ENCODE assay signal across 20 cellular contexts in genomic region chr2:30464544-30465170, GRCh38. TPM values are rescaled to one million over a fixed set of nuclear protein-coding genes. Genes with fewer than 3 reads are reported as not detected.
DNase-seq lines count a peak whose midpoint lies in the region; ATAC-seq and TF ChIP-seq lines count a peak whose summit lies in the region.
"Had no signal": no experiment of that assay in that cellular context is flagged by ENCODE, and none has a peak within 500 bp of the region (broad histone marks: within the 10 kb centered on the region; RNA-seq: fewer than 3 reads in every experiment).

No MANE protein-coding gene starts in this region.

- no peaks in the 10 kb centered on the region for H3K9me3 ChIP-seq in breast epithelium
- H3K9me3 ChIP-seq in T-helper 17 cell (ENCODE audit: control insufficient read depth, low read length, poor library complexity, severe bottlenecking): no peaks in the 10 kb centered on the region
- peaks cover 0 to 1% of the 10 kb centered on the region in 2 donors for H3K9me3 ChIP-seq in left lung
- H3K9me3 ChIP-seq in stomach smooth muscle (ENCODE audit: control insufficient read depth in 2 of 2, low read length in 2 of 2): no peaks in the 10 kb centered on the region
- no peaks in the 10 kb centered on the region for H3K9me3 ChIP-seq in thyroid gland
- H3K9me3 ChIP-seq in PC-3 (ENCODE audit: low read length): no peaks in the 10 kb centered on the region
- H3K9me3 ChIP-seq: colonic mucosa had no signal

- 0 out of 2 replicates have a peak, but pooled peaks cover under 1% of the 10 kb centered on the region for H4K20me1 ChIP-seq in PC-3 (ENCODE audit: low read length)

- no peak overlapping the region for H3K4me2 ChIP-seq in PC-3 (ENCODE audit: low read length)

- intact Hi-C loops in MCF 10A (cut with micrococcal nuclease): no loop called here
- intact Hi-C loops in breast epithelium (cut with DNase I; ENCODE audit: low total_unique reads): no loop called here
- intact Hi-C loops in left lung (cut with DNase I): no loop called here
- intact Hi-C loops in thyroid gland (cut with DNase I): no loop called here
- intact Hi-C loops in PC-3 (cut with micrococcal nuclease): loop anchor here (5.0 kb wide), 1 partner anchor 128 kb away; no protein-coding TSS in a partner anchor

- H3K4me3 Mint-ChIP-seq in MCF 10A (ENCODE audit: unreplicated experiment) (no peak overlapping the region), T-helper 17 cell (no peak overlapping the region)

- DNase-seq in MCF 10A (ENCODE audit: unreplicated experiment) (no peak), breast epithelium (ENCODE audit: low spot score in 2 of 2) (no peak), T-helper 17 cell (no peak), left lung (no peak), thyroid gland (no peak), epidermal melanocyte (ENCODE audit: insufficient read length, low spot score) (no peak), PC-3 (no peak)
- DNase-seq: ACHN; activated T-cell treated with anti-CD3 and anti-CD28 coated beads for 4 hours; colonic mucosa; COR-L47; GOT3; hippocampal formation; left cardiac atrium; NCI-H446 treated with DMSO at 0.1 percent for 48 hours; stimulated activated CD4-positive, alpha-beta T cell treated with anti-CD3 and anti-CD28 coated beads, Interleukin-4, amount 100 ng/mL, for 24 hours; T-helper 1 cell had no signal

- TF ChIP-seq CTCF in MCF 10A (IDR thresholded peaks at IDR 0.05; ENCODE audit: unreplicated experiment) (no peak), breast epithelium (IDR thresholded peaks at IDR 0.05) (no peak), left lung (IDR thresholded peaks at IDR 0.05) (no peak), thyroid gland (IDR thresholded peaks at IDR 0.05) (no peak), PC-3 (conservative IDR thresholded peaks at IDR 0.05; ENCODE audit: low read depth, low read length) (no peak)

- H3K4me1 Mint-ChIP-seq in MCF 10A (ENCODE audit: insufficient read depth, unreplicated experiment) (peaks cover 11% of the 10 kb centered on the region), T-helper 17 cell (peaks cover 20% of the 10 kb centered on the region)

- peak overlapping the region; percentile 77 for H3K27ac Mint-ChIP-seq in MCF 10A (ENCODE audit: low read depth, unreplicated experiment)
- peak overlapping the region; percentile 51 for H3K27ac Mint-ChIP-seq in T-helper 17 cell

- POLR2A ChIA-PET in MCF 10A (lab: Yijun Ruan, JAX) (no interaction called here), PC-3 (lab: Charles Lee; ENCODE audit: unreplicated experiment) (no interaction called here)

- peak overlapping the region in 1 of 2 donors; percentile 26 for H3K9ac ChIP-seq in stomach smooth muscle (ENCODE audit: low read length in 2 of 2)
- no peak overlapping the region for H3K9ac ChIP-seq in PC-3 (ENCODE audit: low read length)

- H3F3A ChIP-seq in PC-3 (ENCODE audit: low read length, unreplicated experiment): no peaks in the 10 kb centered on the region

- no peaks in the 10 kb centered on the region for H3K9me2 ChIP-seq in PC-3 (replicated peaks; ENCODE audit: low read length)

- ATAC-seq in T-helper 17 cell: no peak
- no peak for ATAC-seq in left lung
- no peak for ATAC-seq in PC-3
- ATAC-seq: esophagus mucosa, left cardiac atrium, sciatic nerve had no signal

- H3K27me3 ChIP-seq in breast epithelium (no peaks in the 10 kb centered on the region), left lung (no peaks in the 10 kb centered on the region), stomach smooth muscle (ENCODE audit: control insufficient read depth in 1 of 2, insufficient read depth in 2 of 2, low read length in 2 of 2) (no peaks in the 10 kb centered on the region), thyroid gland (no peaks in the 10 kb centered on the region), PC-3 (ENCODE audit: low read length) (no peaks in the 10 kb centered on the region)
- H3K27me3 ChIP-seq: colonic mucosa had no signal

- H3K36me3 ChIP-seq in breast epithelium: no peaks in the 10 kb centered on the region
- H3K36me3 ChIP-seq in left lung: no peaks in the 10 kb centered on the region
- H3K36me3 ChIP-seq in stomach smooth muscle (ENCODE audit: control insufficient read depth in 2 of 2, insufficient read depth in 2 of 2, low read length in 2 of 2): no peaks in the 10 kb centered on the region
- H3K36me3 ChIP-seq in thyroid gland: no peaks in the 10 kb centered on the region
- 0 out of 2 replicates have a peak, but pooled peaks cover 2% of the 10 kb centered on the region for H3K36me3 ChIP-seq in PC-3 (ENCODE audit: low read depth, low read length)
- H3K36me3 ChIP-seq: colonic mucosa had no signal

- no peak overlapping the region for H3K27ac ChIP-seq in breast epithelium
- H3K27ac ChIP-seq in left lung: peak overlapping the region; percentile 18 to 23
- peak overlapping the region; percentile 60 for H3K27ac ChIP-seq in stomach smooth muscle (ENCODE audit: low read length)
- no peak overlapping the region for H3K27ac ChIP-seq in thyroid gland
- no peak overlapping the region for H3K27ac ChIP-seq in PC-3 (ENCODE audit: low read length)
- H3K27ac ChIP-seq: colonic mucosa had no signal

- H2AFZ ChIP-seq in PC-3 (ENCODE audit: low read length): no peak overlapping the region

- no peaks in the 10 kb centered on the region for H3K4me1 ChIP-seq in breast epithelium
- no peaks in the 10 kb centered on the region for H3K4me1 ChIP-seq in left lung
- peaks cover 4% of the 10 kb centered on the region for H3K4me1 ChIP-seq in stomach smooth muscle (ENCODE audit: control insufficient read depth, insufficient read depth, low read length)
- peaks cover 0 to 5% of the 10 kb centered on the region in 2 donors for H3K4me1 ChIP-seq in thyroid gland
- 0 out of 2 replicates have a peak, but pooled peaks cover 5% of the 10 kb centered on the region for H3K4me1 ChIP-seq in PC-3 (ENCODE audit: insufficient read depth, low read length)
- H3K4me1 ChIP-seq: colonic mucosa had no signal

- WGBS in thyroid gland, 2 donors: 84% methylated on average over 4 of the region's 4 CpGs

- CTCF ChIA-PET in MCF 10A (lab: Yijun Ruan, JAX) (interaction anchor here (0.7 kb wide), 2 partner anchors 260 to 825 kb away, joined by 3 read pairs; no protein-coding TSS in a partner anchor), PC-3 (lab: Charles Lee) (no interaction called here)

- H3K9me3 Mint-ChIP-seq in MCF 10A (ENCODE audit: unreplicated experiment): no peaks in the 10 kb centered on the region

- H3K79me2 ChIP-seq in PC-3 (ENCODE audit: low read length): peaks cover 73% of the 10 kb centered on the region

- H3K27me3 Mint-ChIP-seq in MCF 10A (ENCODE audit: insufficient read depth, unreplicated experiment) (no peaks in the 10 kb centered on the region), T-helper 17 cell (no peaks in the 10 kb centered on the region)

- H3K4me3 ChIP-seq in breast epithelium (no peak overlapping the region), left lung (no peak overlapping the region), stomach smooth muscle (ENCODE audit: low read length in 2 of 2) (peak overlapping the region; percentile 39 to 40), thyroid gland (replicated peaks in 1 of 3) (no peak overlapping the region), PC-3 (ENCODE audit: low read length) (no peak overlapping the region)
- H3K4me3 ChIP-seq: colonic mucosa had no signal

- no peak for TF ChIP-seq POLR2A in breast epithelium (IDR thresholded peaks at IDR 0.05)
- TF ChIP-seq POLR2A in thyroid gland (IDR thresholded peaks at IDR 0.05): no peak

- BruUV-seq in MCF 10A (replicated peaks; lab: Mats Ljungman, UMichigan) (no TSS peak), PC-3 (replicated peaks; lab: Mats Ljungman, UMichigan) (no TSS peak)

- H3K36me3 Mint-ChIP-seq in MCF 10A (ENCODE audit: insufficient read depth, unreplicated experiment) (no peaks in the 10 kb centered on the region), T-helper 17 cell (ENCODE audit: low read depth) (peaks cover 2% of the 10 kb centered on the region)

RNA-seq across cellular contexts. Expression of gene LCLAT1, which starts 17.6 kb away (rescaled TPM):
- total RNA-seq in MCF 10A (2022): 27.5 and 29.0 TPM in 2 replicates
- total RNA-seq in breast epithelium: 10 to 100 TPM in 2 of 3 donors, 1 to 10 TPM in 1; 8.0 to 20.6 (median 19.7) TPM
- 10 to 100 TPM in 1 of 2 donors, 1 to 10 TPM in 1; 6.7 to 18.2 TPM for total RNA-seq in T-helper 17 cell
- total RNA-seq in left lung: 10 to 100 TPM; 16.1 to 24.9 TPM
- total RNA-seq in thyroid gland: 10 to 100 TPM; 47.3 to 68.7 (median 54.1) TPM
- 19.5 and 22.0 TPM in 2 replicates for total RNA-seq in PC-3 (2014; rRNA removed)

Comparison
In these comparisons a context has a peak if more than half of its experiments do, and no peak if none do; other contexts are left out.
1. H3K27ac ChIP-seq: peak in left lung (2 of 2) and stomach smooth muscle (single experiment); none in breast epithelium (0 of 2), thyroid gland (0 of 3) and PC-3 (single experiment).
2. H3K4me3 ChIP-seq: peak in stomach smooth muscle (2 of 2); none in breast epithelium (0 of 3), left lung (0 of 2), thyroid gland (0 of 3) and PC-3 (single experiment).